ENCODE assay signal across 8 cellular contexts in the genomic region with DNA sequence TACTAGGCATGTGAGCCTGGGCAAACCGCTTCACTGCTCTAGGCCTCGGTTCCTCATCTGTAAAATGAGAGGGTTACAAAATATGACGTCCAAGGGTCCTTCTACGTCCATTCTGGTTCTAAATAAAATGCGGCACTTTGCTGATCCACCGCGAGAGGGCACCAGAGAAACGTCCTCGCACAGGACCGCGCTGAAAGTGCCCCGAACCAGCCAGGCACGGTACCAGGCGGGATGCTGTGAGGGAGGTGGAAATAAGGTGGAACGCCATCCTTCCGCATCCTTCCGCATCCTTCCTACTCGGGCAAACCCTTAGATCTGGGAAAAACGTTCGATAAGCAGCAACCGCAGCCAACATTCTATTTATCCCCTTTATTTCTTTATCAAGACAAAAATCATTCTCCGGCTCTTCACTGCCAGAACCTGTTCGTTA.
DNase-seq lines count a peak whose midpoint lies in the region; ATAC-seq and TF ChIP-seq lines count a peak whose summit lies in the region.

No MANE protein-coding gene starts in this region.

- H3K4me2 ChIP-seq in BLaER1: peak overlapping the region; percentile 19; the same call in 1 of the 2 replicates

- no peak overlapping the region for H3K27ac Mint-ChIP-seq in activated naive CD4-positive, alpha-beta T cell treated with anti-CD3 and anti-CD28 coated beads, Interleukin-2, amount 10 ng/mL, durations not matched to agents 7 days and 5 days

- H3K27me3 ChIP-seq in BLaER1 (no peaks in the 10 kb centered on the region), heart left ventricle (peaks cover 0 to 14% (median 0%) of the 10 kb centered on the region in 9 donors)

- peak; percentile 71 for DNase-seq in GM20000 (ENCODE audit: low spot score)
- peak; percentile 79 for DNase-seq in MV-4-11 (lab: John Stamatoyannopoulos, UW)
- peak; percentile 82 for DNase-seq in activated naive CD4-positive, alpha-beta T cell treated with anti-CD3 and anti-CD28 coated beads, Interleukin-2, amount 10 ng/mL, durations not matched to agents 7 days and 5 days
- peak; percentile 48 to 79 (median 62) for DNase-seq in heart left ventricle
- DNase-seq in retinal pigment epithelial cell (ENCODE audit: low read depth): no peak

- H3K36me3 Mint-ChIP-seq in activated naive CD4-positive, alpha-beta T cell treated with anti-CD3 and anti-CD28 coated beads, Interleukin-2, amount 10 ng/mL, durations not matched to agents 7 days and 5 days: no peaks in the 10 kb centered on the region

- peaks cover 26% of the 10 kb centered on the region for H3K4me1 Mint-ChIP-seq in activated naive CD4-positive, alpha-beta T cell treated with anti-CD3 and anti-CD28 coated beads, Interleukin-2, amount 10 ng/mL, durations not matched to agents 7 days and 5 days

- TF ChIP-seq POLR2A in heart left ventricle (IDR thresholded peaks at IDR 0.05) (no peak), GM18505 (IDR thresholded peaks at IDR 0.05; ENCODE audit: borderline replicate concordance, extremely low read depth, insufficient read depth, insufficient read length) (no peak)

- H3K27me3 Mint-ChIP-seq in activated naive CD4-positive, alpha-beta T cell treated with anti-CD3 and anti-CD28 coated beads, Interleukin-2, amount 10 ng/mL, durations not matched to agents 7 days and 5 days: peaks cover 5% of the 10 kb centered on the region

- H3K9ac ChIP-seq in BLaER1: no peak overlapping the region

- H3K4me3 Mint-ChIP-seq in activated naive CD4-positive, alpha-beta T cell treated with anti-CD3 and anti-CD28 coated beads, Interleukin-2, amount 10 ng/mL, durations not matched to agents 7 days and 5 days: no peak overlapping the region

- H3K4me1 ChIP-seq in BLaER1 (peaks cover 12% of the 10 kb centered on the region), heart left ventricle (peaks cover 0 to 15% (median 0%) of the 10 kb centered on the region in 12 donors)

- H3K27ac ChIP-seq in BLaER1: no peak overlapping the region
- H3K27ac ChIP-seq in heart left ventricle: no peak overlapping the region

- H3K36me3 ChIP-seq in BLaER1 (no peaks in the 10 kb centered on the region), heart left ventricle (no peaks in the 10 kb centered on the region)

- ATAC-seq in SK-N-SH treated with all-trans-retinoic acid at 6 μM for 48 hours (peak; percentile 96), heart left ventricle (peak; percentile 32 to 74 (median 72)), GM18505 (IDR thresholded peaks at IDR 0.05; ENCODE audit: unreplicated experiment) (no peak)

- H3K9me3 ChIP-seq in BLaER1: peaks cover 11% of the 10 kb centered on the region
- H3K9me3 ChIP-seq in heart left ventricle: no peaks in the 10 kb centered on the region

- no peaks in the 10 kb centered on the region for H4K20me1 ChIP-seq in BLaER1

- H3K4me3 ChIP-seq in BLaER1 (no peak overlapping the region), heart left ventricle (no peak overlapping the region), retinal pigment epithelial cell (ENCODE audit: low read length) (no peak overlapping the region)

- CTCF ChIA-PET in activated naive CD4-positive, alpha-beta T cell treated with anti-CD3 and anti-CD28 coated beads, Interleukin-2, amount 10 ng/mL, durations not matched to agents 7 days and 5 days (lab: Charles Lee): interaction anchor here (0.7 to 3.8 kb wide), 25 partner anchors 10 to 509 kb away, joined by 3 to 33 read pairs (median 5); no protein-coding TSS in a partner anchor

- peaks cover 6% of the 10 kb centered on the region for H3K9me3 Mint-ChIP-seq in activated naive CD4-positive, alpha-beta T cell treated with anti-CD3 and anti-CD28 coated beads, Interleukin-2, amount 10 ng/mL, durations not matched to agents 7 days and 5 days

- TF ChIP-seq CTCF in GM20000 (IDR thresholded peaks at IDR 0.05; ENCODE audit: extremely low read depth, missing control alignments) (peak; percentile 74), heart left ventricle (IDR thresholded peaks at IDR 0.05) (peak; percentile 72 to 90 (median 84)), retinal pigment epithelial cell (conservative IDR thresholded peaks at IDR 0.05; ENCODE audit: low read depth, low read length) (peak; percentile 87)

- WGBS in heart left ventricle, 4 donors: 10 to 12% (median 12%) methylated on average over 23 of the region's 23 CpGs

- intact Hi-C loops in heart left ventricle (cut with DNase I): loop anchor here (1.0 to 10.0 kb wide), 7 partner anchors 82 to 507 kb away; no protein-coding TSS in a partner anchor

TF ChIP-seq in SK-N-SH treated with all-trans-retinoic acid at 6 μM for 48 hours, 23 proteins besides CTCF, POLR2A, EP300 and RAD21:
- TF ChIP-seq ZFP3 (CRISPR knock-in tag; IDR thresholded peaks at IDR 0.05) (peak; percentile 94), ZC3H10 (CRISPR knock-in tag; IDR thresholded peaks at IDR 0.05) (no peak), TSHZ2 (CRISPR knock-in tag; IDR thresholded peaks at IDR 0.05) (no peak)
